Comparison of ENCODE assay signal across 8 cellular contexts in the genomic region with DNA sequence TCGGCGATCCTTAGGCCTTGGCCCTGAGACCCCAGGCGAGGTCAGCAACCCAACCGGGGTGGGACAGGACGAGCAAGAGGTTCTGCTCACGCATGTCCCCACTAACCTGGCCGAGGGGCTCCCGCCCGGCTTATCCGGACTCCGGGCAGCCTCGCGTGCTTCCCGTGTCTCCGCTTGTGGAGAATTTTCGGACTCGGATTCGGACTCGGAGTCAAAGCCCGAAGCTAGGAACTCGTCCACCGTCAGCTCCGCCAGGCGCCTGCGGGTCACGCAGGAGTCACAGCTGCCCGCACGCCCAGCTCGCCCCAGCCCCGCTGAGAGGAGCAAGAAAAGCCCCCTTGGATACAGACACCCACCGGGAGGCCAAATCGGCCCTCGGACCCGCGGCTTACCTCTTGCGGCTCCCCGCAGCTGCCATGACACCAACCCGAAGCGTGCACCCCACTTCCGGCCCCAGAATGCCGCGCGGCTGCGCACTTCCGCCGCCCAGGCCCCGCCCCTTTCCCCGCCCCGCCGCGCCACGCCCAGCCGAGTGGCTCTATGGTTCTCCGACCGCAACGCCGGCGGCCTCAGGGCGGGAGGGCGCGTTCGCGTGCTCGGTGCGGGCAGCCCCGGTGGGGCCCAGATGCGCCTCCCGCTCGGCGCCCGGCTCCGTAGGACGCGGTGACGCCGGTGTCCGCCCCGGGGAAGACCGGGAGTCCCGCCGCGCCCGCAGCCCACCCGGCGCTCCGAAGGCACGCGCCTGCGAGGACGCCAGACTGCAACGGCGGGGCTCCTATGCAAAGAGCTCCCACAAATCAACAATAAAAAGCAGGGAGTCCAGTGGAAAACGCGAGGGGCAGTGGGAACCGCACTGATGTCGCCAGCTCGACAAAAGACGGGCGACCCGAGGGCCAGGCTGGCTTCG. TPM values are rescaled to one million over a fixed set of nuclear protein-coding genes. Genes with fewer than 3 reads are reported as not detected.
A peak's percentile ranks its signal among the peaks of the same experiment; 100 is the strongest.
DNase-seq lines count a peak whose midpoint lies in the region; ATAC-seq and TF ChIP-seq lines count a peak whose summit lies in the region.

A gene (minus strand): TSS at position 434 of the 907 bp plus-strand sequence. CDS start 16 bp downstream, at position 418.

- H3K9me2 ChIP-seq in PC-3 (replicated peaks; ENCODE audit: low read length), result no peaks in the 10 kb centered on the region

- POLR2A ChIA-PET in PC-3 (lab: Charles Lee; ENCODE audit: unreplicated experiment), result interaction anchor here (0.5 kb wide), 1 partner anchor 8 kb away, joined by 6 read pairs; no protein-coding TSS in a partner anchor

- H3K9me3 ChIP-seq in PC-3 (ENCODE audit: low read length), result no peaks in the 10 kb centered on the region
- H3K9me3 ChIP-seq in mucosa of stomach (ENCODE audit: control insufficient read depth, low read length), result no peaks in the 10 kb centered on the region

- no peaks in the 10 kb centered on the region for H3K27me3 ChIP-seq in PC-3 (ENCODE audit: low read length)
- no peaks in the 10 kb centered on the region for H3K27me3 ChIP-seq in mucosa of stomach (ENCODE audit: control insufficient read depth, insufficient read depth, low read length)

- H3F3A ChIP-seq in PC-3 (ENCODE audit: low read length, unreplicated experiment), result no peaks in the 10 kb centered on the region

- H3K9ac ChIP-seq in PC-3 (ENCODE audit: low read length), result peak within 1 kb of the TSS; percentile 98
- peak within 1 kb of the TSS; percentile 82 for H3K9ac ChIP-seq in mucosa of stomach (ENCODE audit: low read length)

- peaks cover 5% of the 10 kb centered on the region; the same call in 1 of the 2 replicates for H4K20me1 ChIP-seq in PC-3 (ENCODE audit: low read length)

- H3K4me2 ChIP-seq in PC-3 (ENCODE audit: low read length), result peak within 1 kb of the TSS; percentile 92

- peak within 1 kb of the TSS; percentile 72 for H2AFZ ChIP-seq in PC-3 (ENCODE audit: low read length)

- peaks cover 38% of the 10 kb centered on the region for H3K79me2 ChIP-seq in PC-3 (ENCODE audit: low read length)

- H3K4me3 ChIP-seq in PC-3 (ENCODE audit: low read length), result peak within 1 kb of the TSS; percentile 99
- H3K4me3 ChIP-seq in epithelial cell of proximal tubule (ENCODE audit: low read depth, low read length), result peak within 1 kb of the TSS; percentile 99
- peak within 1 kb of the TSS; percentile 86 for H3K4me3 ChIP-seq in mucosa of stomach (ENCODE audit: low read length)

- ATAC-seq in GM19467 (IDR thresholded peaks at IDR 0.05; ENCODE audit: unreplicated experiment) (peak; percentile 71), PC-3 (peak; percentile 80)

- TSS peak; percentile 87 for BruUV-seq in PC-3 (replicated peaks; lab: Mats Ljungman, UMichigan)

- H3K4me1 ChIP-seq in PC-3 (ENCODE audit: insufficient read depth, low read length) (peaks cover 12% of the 10 kb centered on the region), mucosa of stomach (ENCODE audit: control insufficient read depth, insufficient read depth, low read length) (peaks cover 14% of the 10 kb centered on the region)

- H3K36me3 ChIP-seq in PC-3 (ENCODE audit: low read depth, low read length) (peaks cover 25% of the 10 kb centered on the region), mucosa of stomach (ENCODE audit: control insufficient read depth, insufficient read depth, low read length) (peaks cover 12% of the 10 kb centered on the region)

- DNase-seq in CMK (ENCODE audit: low read depth), result peak; percentile 82
- peak in 73 of 76 experiments; percentile 32 to 96 (median 88) for DNase-seq in HUDEP-2 (lab: John Stamatoyannopoulos, UW; ENCODE audit: unreplicated experiment in 76 of 76)
- DNase-seq in PC-3, result peak; percentile 88
- DNase-seq in activated T-cell treated with anti-CD3 and anti-CD28 coated beads for 4 hours, result peak; percentile 98
- no peak for DNase-seq in epithelial cell of proximal tubule (ENCODE audit: low read depth)
- DNase-seq in stimulated activated CD8-positive, alpha-beta memory T cell treated with anti-CD3 and anti-CD28 coated beads, Interleukin-7, amount 100 ng/mL, for 1 hour (ENCODE audit: low read depth in 2 of 2), result peak; percentile 98 to 99

- no peak for TF ChIP-seq CTCF in PC-3 (conservative IDR thresholded peaks at IDR 0.05; ENCODE audit: low read depth, low read length)
- no peak for TF ChIP-seq CTCF in epithelial cell of proximal tubule (conservative IDR thresholded peaks at IDR 0.05; ENCODE audit: low read depth, low read length)

- CTCF ChIA-PET in PC-3 (lab: Charles Lee), result no interaction called here

- H3K27ac ChIP-seq in PC-3 (ENCODE audit: low read length), result peak within 1 kb of the TSS; percentile 40

- intact Hi-C loops in PC-3 (cut with micrococcal nuclease), result no loop called here

RNA-seq across cellular contexts. Expression of the gene that starts here (rescaled TPM):
- 262 and 340 TPM in 2 replicates for total RNA-seq in PC-3 (2014; rRNA removed)
- 73.9 and 132 TPM in 2 replicates for total RNA-seq in epithelial cell of proximal tubule
